In the genomic region with DNA sequence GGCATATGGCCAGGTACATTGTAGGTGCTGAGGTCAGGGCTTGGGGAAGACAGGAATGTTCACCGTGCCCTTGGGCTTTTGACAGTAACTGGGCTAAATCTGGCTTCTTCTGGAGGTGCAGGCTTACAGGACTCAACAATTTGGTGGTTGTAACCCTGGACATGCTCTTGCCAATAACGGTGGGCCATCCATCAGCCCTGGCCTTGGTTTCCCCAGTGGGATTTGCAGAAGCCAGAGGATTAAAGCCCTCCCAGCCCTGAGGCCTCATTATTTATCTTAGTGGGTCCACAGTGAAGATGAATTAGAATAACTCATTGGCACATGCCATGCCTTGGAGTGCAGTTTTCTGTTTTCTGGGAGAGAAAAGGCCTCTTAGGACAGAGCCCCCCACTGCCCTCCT, we compare ENCODE assay signal across 18 cellular contexts. TPM values are rescaled to one million over a fixed set of nuclear protein-coding genes. Genes with fewer than 3 reads are reported as not detected.
DNase-seq lines count a peak whose midpoint lies in the region; ATAC-seq and TF ChIP-seq lines count a peak whose summit lies in the region.
"Had no signal": no experiment of that assay in that cellular context is flagged by ENCODE, and none has a peak within 500 bp of the region (broad histone marks: within the 10 kb centered on the region; RNA-seq: fewer than 3 reads in every experiment).

No MANE protein-coding gene starts in this region.

- DNase-seq in cardiac septum (ENCODE audit: low spot score) (peak; percentile 9), left cardiac atrium (no peak), OCI-LY7 (ENCODE audit: low spot score) (no peak), upper lobe of left lung (no peak), A172 (ENCODE audit: low spot score) (no peak)
- DNase-seq in activated CD4-positive, CD25-positive, alpha-beta regulatory T cell treated with anti-CD3 and anti-CD28 coated beads, Interleukin-2, amount 50 U/mL, for 72 hours, result no peak
- DNase-seq: activated CD4-positive, CD25-positive, alpha-beta regulatory T cell; caudate nucleus; left colon; naive B cell; NCI-H510A; posterior cingulate gyrus; SK-N-SH; T-helper 9 cell had no signal

- TF ChIP-seq CTCF in OCI-LY7 (conservative IDR thresholded peaks at IDR 0.05; ENCODE audit: low read length) (no peak), liver (IDR thresholded peaks at IDR 0.05; ENCODE audit: low read depth, low read length, missing input control) (no peak), upper lobe of left lung (IDR thresholded peaks at IDR 0.05) (no peak)

- H3K27me3 ChIP-seq in liver (ENCODE audit: control insufficient read depth in 4 of 4, insufficient read depth in 4 of 4, low read length in 3 of 4), result no peaks in the 10 kb centered on the region
- no peaks in the 10 kb centered on the region for H3K27me3 ChIP-seq in upper lobe of left lung

- CTCF ChIA-PET in OCI-LY7 (lab: Charles Lee; ENCODE audit: unreplicated experiment), result interaction anchor here (1.0 kb wide), 1 partner anchor 20 kb away, joined by 3 read pairs; no protein-coding TSS in a partner anchor

- H3K9me3 ChIP-seq in OCI-LY7 (ENCODE audit: low read length), result no peaks in the 10 kb centered on the region
- no peaks in the 10 kb centered on the region for H3K9me3 ChIP-seq in liver (ENCODE audit: control insufficient read depth in 4 of 4, low read length in 3 of 4)
- no peaks in the 10 kb centered on the region for H3K9me3 ChIP-seq in upper lobe of left lung
- H3K9me3 ChIP-seq: SK-N-SH had no signal

- no TSS peak for BruUV-seq in OCI-LY7 (replicated peaks; lab: Mats Ljungman, UMichigan)

- intact Hi-C loops in cardiac septum (cut with DNase I), result no loop called here
- intact Hi-C loops in left cardiac atrium (cut with DNase I), result no loop called here
- intact Hi-C loops in OCI-LY7 (cut with micrococcal nuclease; ENCODE audit: unreplicated experiment), result no loop called here

- no peak overlapping the region for H3K9ac ChIP-seq in liver (ENCODE audit: low read depth in 1 of 2, low read length in 2 of 2)
- H3K9ac ChIP-seq: SK-N-SH had no signal

- ATAC-seq in left cardiac atrium, result no peak
- ATAC-seq in upper lobe of left lung (ENCODE audit: low FRiP score in 2 of 2), result no peak
- no peak for ATAC-seq in GM18873 (IDR thresholded peaks at IDR 0.05; ENCODE audit: low FRiP score, unreplicated experiment)

- H3K4me1 ChIP-seq in OCI-LY7 (ENCODE audit: insufficient read depth, low read length, poor library complexity, severe bottlenecking) (peaks cover 17% of the 10 kb centered on the region), liver (ENCODE audit: control insufficient read depth in 4 of 4, insufficient read depth in 4 of 4, low read length in 3 of 4) (peaks cover 19 to 55% (median 38%) of the 10 kb centered on the region in 4 donors), upper lobe of left lung (peaks cover 61 to 70% (median 64%) of the 10 kb centered on the region in 4 donors)

- H3K36me3 ChIP-seq in OCI-LY7 (ENCODE audit: insufficient read depth, low read length), result no peaks in the 10 kb centered on the region
- H3K36me3 ChIP-seq in liver (ENCODE audit: control insufficient read depth in 4 of 4, insufficient read depth in 3 of 4, low read depth in 1 of 4, low read length in 3 of 4), result no peaks in the 10 kb centered on the region
- no peaks in the 10 kb centered on the region for H3K36me3 ChIP-seq in upper lobe of left lung

- H3K4me2 ChIP-seq in OCI-LY7 (ENCODE audit: low read length), result no peak overlapping the region
- H3K4me2 ChIP-seq: SK-N-SH had no signal

- H3K4me3 ChIP-seq in OCI-LY7 (ENCODE audit: low read depth, low read length, poor library complexity, severe bottlenecking) (no peak overlapping the region), liver (ENCODE audit: low read depth in 1 of 3, low read length in 3 of 3) (no peak overlapping the region), upper lobe of left lung (no peak overlapping the region)
- H3K4me3 ChIP-seq: dorsolateral prefrontal cortex had no signal

- no peaks in the 10 kb centered on the region for H4K20me1 ChIP-seq in OCI-LY7 (ENCODE audit: insufficient read depth, low read length)

- WGBS in liver, result 89% methylated on average over 2 of the region's 2 CpGs
- WGBS in upper lobe of left lung, 2 donors, result 75 to 90% methylated on average over 1 to 2 of the region's 2 CpGs

- H3K27ac ChIP-seq in OCI-LY7 (ENCODE audit: low read depth, low read length, poor library complexity, severe bottlenecking) (no peak overlapping the region), liver (ENCODE audit: low read depth in 1 of 2, low read length in 2 of 2) (peak overlapping the region; percentile 66 to 72), upper lobe of left lung (peak overlapping the region; percentile 3 to 48 (median 14))
- H3K27ac ChIP-seq: epithelial cell of prostate had no signal

- TF ChIP-seq POLR2A in upper lobe of left lung (IDR thresholded peaks at IDR 0.05), result no peak

- peak overlapping the region; percentile 73; the same call in 1 of the 2 replicates for H2AFZ ChIP-seq in OCI-LY7 (ENCODE audit: low read length)

- POLR2A ChIA-PET in OCI-LY7 (lab: Charles Lee), result interaction anchor here (1.3 kb wide), 1 partner anchor 16 kb away, joined by 3 read pairs; no protein-coding TSS in a partner anchor

- TF ChIP-seq RAD21 in liver (IDR thresholded peaks at IDR 0.05), result no peak

- H3K79me2 ChIP-seq in OCI-LY7 (ENCODE audit: insufficient read depth, low read depth, low read length), result no peaks in the 10 kb centered on the region

- no peaks in the 10 kb centered on the region for H3K9me2 ChIP-seq in OCI-LY7 (ENCODE audit: insufficient read depth, low read length)
- H3K9me2 ChIP-seq: SK-N-SH had no signal

- TF ChIP-seq EP300 in upper lobe of left lung (IDR thresholded peaks at IDR 0.05), result no peak

TF ChIP-seq in liver, 16 proteins besides CTCF, POLR2A, EP300 and RAD21:
- no peak for TF ChIP-seq ZBTB33 (IDR thresholded peaks at IDR 0.05)
- no peak for TF ChIP-seq NR2F2 (IDR thresholded peaks at IDR 0.05)
- TF ChIP-seq JUND (IDR thresholded peaks at IDR 0.05), result no peak
- no peak for TF ChIP-seq EGR1 (IDR thresholded peaks at IDR 0.05; ENCODE audit: low read depth in 2 of 2)
- no peak for TF ChIP-seq FOXA2 (IDR thresholded peaks at IDR 0.05)
TF ChIP-seq in liver: peak in this region for 0.

RNA-seq across cellular contexts. Expression of gene TOX2, which starts 44.0 kb away (rescaled TPM):
- 1.4 TPM for total RNA-seq in cardiac septum
- 1 to 10 TPM in 1 of 2 donors, under 1 TPM in 1; 0.73 to 1.6 TPM for total RNA-seq in left cardiac atrium
- not detected in 2 replicates for total RNA-seq in OCI-LY7 (2014; rRNA removed; shearing (Covaris generic))
- total RNA-seq in OCI-LY7 (2022), result 0.23 and 0.39 TPM in 2 replicates
- total RNA-seq in liver, result 1 to 10 TPM in 1 of 2 donors, under 1 TPM in 1; 0.33 to 1.0 TPM
- 1 to 10 TPM; 1.9 to 2.7 TPM for polyA plus RNA-seq in liver
- 10 to 100 TPM in 5 of 6 donors, 1 to 10 TPM in 1; 7.2 to 29.3 (median 23.7) TPM for total RNA-seq in upper lobe of left lung
- 1.2 and 3.7 TPM in 2 replicates for total RNA-seq in A172 (2014; rRNA removed; shearing (Covaris generic))
